In the genomic region with DNA sequence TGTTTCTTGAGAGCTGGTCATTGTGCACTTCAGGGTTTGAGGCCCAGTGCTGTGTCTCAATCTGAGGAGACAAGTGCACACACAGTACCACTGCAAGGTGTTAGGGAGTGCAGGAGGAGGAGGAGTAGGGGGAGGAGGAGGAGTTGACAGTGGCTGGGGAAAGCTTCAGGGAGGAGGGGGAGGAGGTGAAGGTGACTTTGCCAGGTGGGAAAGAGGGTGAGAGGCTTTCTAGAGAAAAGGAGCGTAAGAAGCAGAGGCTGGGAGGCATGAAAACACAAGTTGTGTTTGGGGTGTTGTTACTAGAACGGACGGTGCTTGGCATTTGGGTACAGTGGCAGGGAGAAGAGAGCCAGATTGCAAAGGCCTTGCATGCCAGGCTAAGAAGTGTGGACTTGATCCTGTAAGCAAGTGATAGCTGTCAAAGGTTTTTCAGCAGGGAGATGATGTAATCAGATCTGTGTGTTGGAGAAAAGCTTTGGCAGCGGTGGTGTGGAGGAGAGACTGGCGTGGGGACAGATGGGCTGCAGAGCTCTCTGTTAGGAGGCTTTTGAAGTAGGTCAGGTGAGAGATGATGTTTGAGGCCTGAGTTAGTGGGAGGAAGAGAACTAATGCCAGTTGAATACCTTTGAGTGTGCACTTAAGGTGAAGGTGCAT, we compare ENCODE assay signal across 1 cellular context.
A peak's percentile ranks its signal among the peaks of the same experiment; 100 is the strongest.
TF ChIP-seq lines count a peak whose summit lies in the region.

No MANE protein-coding gene starts in this region.

TF ChIP-seq in HEK293, 187 proteins besides CTCF, POLR2A, EP300 and RAD21 (continued from another document):
- TF ChIP-seq, protein P1, sequence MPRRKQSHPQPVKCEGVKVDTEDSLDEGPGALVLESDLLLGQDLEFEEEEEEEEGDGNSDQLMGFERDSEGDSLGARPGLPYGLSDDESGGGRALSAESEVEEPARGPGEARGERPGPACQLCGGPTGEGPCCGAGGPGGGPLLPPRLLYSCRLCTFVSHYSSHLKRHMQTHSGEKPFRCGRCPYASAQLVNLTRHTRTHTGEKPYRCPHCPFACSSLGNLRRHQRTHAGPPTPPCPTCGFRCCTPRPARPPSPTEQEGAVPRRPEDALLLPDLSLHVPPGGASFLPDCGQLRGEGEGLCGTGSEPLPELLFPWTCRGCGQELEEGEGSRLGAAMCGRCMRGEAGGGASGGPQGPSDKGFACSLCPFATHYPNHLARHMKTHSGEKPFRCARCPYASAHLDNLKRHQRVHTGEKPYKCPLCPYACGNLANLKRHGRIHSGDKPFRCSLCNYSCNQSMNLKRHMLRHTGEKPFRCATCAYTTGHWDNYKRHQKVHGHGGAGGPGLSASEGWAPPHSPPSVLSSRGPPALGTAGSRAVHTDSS (tag by site-specific recombination; IDR thresholded peaks at IDR 0.05) = no peak
- TF ChIP-seq ZNF274 (IDR thresholded peaks at IDR 0.05; ENCODE audit: low read length) (no peak), ZNF274 (tag by site-specific recombination; IDR thresholded peaks at IDR 0.05; ENCODE audit: borderline replicate concordance) (no peak), ZNF548 (tag by site-specific recombination; IDR thresholded peaks at IDR 0.05) (no peak), ZNF2 (tag by site-specific recombination; IDR thresholded peaks at IDR 0.05) (no peak), ZNF423 (tag by site-specific recombination; IDR thresholded peaks at IDR 0.05) (no peak), ZNF426 (tag by site-specific recombination; IDR thresholded peaks at IDR 0.05) (no peak), ZNF169 (tag by site-specific recombination; IDR thresholded peaks at IDR 0.05) (no peak), ZNF239 (tag by site-specific recombination; IDR thresholded peaks at IDR 0.05) (no peak), ZNF654 (tag by site-specific recombination; IDR thresholded peaks at IDR 0.05; ENCODE audit: low read depth) (no peak), ZNF140 (tag by site-specific recombination; IDR thresholded peaks at IDR 0.05) (no peak), ZNF560 (tag by site-specific recombination; IDR thresholded peaks at IDR 0.05; ENCODE audit: borderline replicate concordance) (no peak), ZFP41 (tag by site-specific recombination; IDR thresholded peaks at IDR 0.05; ENCODE audit: borderline replicate concordance) (no peak), ZNF354C (tag by site-specific recombination; IDR thresholded peaks at IDR 0.05; ENCODE audit: borderline replicate concordance, low read depth) (no peak), ZFHX2 (tag by site-specific recombination; conservative IDR thresholded peaks at IDR 0.05) (peak; percentile 36), ZNF76 (tag by site-specific recombination; IDR thresholded peaks at IDR 0.05; ENCODE audit: borderline replicate concordance, low read depth) (no peak), ZNF473 (tag by site-specific recombination; IDR thresholded peaks at IDR 0.05) (no peak), RBAK (tag by site-specific recombination; IDR thresholded peaks at IDR 0.05) (no peak), ZBTB48 (tag by site-specific recombination; IDR thresholded peaks at IDR 0.05) (no peak), HOXD13 (CRISPR knock-in tag; IDR thresholded peaks at IDR 0.05; ENCODE audit: borderline replicate concordance) (0 out of 2 replicates have a peak, but pooled peaks have one; percentile 9), HOXA7 (CRISPR knock-in tag; IDR thresholded peaks at IDR 0.05; ENCODE audit: borderline replicate concordance) (no peak), ZNF37A (tag by site-specific recombination; IDR thresholded peaks at IDR 0.05) (no peak), ZNF292 (tag by site-specific recombination; IDR thresholded peaks at IDR 0.05; ENCODE audit: borderline replicate concordance, low read depth) (no peak), IKZF3 (tag by site-specific recombination; IDR thresholded peaks at IDR 0.05) (no peak), KLF1 (tag by site-specific recombination; IDR thresholded peaks at IDR 0.05) (no peak)
- TF ChIP-seq, protein P2, sequence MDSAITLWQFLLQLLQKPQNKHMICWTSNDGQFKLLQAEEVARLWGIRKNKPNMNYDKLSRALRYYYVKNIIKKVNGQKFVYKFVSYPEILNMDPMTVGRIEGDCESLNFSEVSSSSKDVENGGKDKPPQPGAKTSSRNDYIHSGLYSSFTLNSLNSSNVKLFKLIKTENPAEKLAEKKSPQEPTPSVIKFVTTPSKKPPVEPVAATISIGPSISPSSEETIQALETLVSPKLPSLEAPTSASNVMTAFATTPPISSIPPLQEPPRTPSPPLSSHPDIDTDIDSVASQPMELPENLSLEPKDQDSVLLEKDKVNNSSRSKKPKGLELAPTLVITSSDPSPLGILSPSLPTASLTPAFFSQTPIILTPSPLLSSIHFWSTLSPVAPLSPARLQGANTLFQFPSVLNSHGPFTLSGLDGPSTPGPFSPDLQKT (IDR thresholded peaks at IDR 0.05; ENCODE audit: borderline replicate concordance, low read depth, low read length) = no peak
- TF ChIP-seq, protein P3, sequence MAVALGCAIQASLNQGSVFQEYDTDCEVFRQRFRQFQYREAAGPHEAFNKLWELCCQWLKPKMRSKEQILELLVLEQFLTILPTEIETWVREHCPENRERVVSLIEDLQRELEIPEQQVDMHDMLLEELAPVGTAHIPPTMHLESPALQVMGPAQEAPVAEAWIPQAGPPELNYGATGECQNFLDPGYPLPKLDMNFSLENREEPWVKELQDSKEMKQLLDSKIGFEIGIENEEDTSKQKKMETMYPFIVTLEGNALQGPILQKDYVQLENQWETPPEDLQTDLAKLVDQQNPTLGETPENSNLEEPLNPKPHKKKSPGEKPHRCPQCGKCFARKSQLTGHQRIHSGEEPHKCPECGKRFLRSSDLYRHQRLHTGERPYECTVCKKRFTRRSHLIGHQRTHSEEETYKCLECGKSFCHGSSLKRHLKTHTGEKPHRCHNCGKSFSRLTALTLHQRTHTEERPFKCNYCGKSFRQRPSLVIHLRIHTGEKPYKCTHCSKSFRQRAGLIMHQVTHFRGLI (tag by site-specific recombination; IDR thresholded peaks at IDR 0.05) = no peak
- TF ChIP-seq, protein P4, sequence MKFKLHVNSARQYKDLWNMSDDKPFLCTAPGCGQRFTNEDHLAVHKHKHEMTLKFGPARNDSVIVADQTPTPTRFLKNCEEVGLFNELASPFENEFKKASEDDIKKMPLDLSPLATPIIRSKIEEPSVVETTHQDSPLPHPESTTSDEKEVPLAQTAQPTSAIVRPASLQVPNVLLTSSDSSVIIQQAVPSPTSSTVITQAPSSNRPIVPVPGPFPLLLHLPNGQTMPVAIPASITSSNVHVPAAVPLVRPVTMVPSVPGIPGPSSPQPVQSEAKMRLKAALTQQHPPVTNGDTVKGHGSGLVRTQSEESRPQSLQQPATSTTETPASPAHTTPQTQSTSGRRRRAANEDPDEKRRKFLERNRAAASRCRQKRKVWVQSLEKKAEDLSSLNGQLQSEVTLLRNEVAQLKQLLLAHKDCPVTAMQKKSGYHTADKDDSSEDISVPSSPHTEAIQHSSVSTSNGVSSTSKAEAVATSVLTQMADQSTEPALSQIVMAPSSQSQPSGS (tag by site-specific recombination; IDR thresholded peaks at IDR 0.05; ENCODE audit: low read depth) = peak; percentile 84
- TF ChIP-seq, protein P5, sequence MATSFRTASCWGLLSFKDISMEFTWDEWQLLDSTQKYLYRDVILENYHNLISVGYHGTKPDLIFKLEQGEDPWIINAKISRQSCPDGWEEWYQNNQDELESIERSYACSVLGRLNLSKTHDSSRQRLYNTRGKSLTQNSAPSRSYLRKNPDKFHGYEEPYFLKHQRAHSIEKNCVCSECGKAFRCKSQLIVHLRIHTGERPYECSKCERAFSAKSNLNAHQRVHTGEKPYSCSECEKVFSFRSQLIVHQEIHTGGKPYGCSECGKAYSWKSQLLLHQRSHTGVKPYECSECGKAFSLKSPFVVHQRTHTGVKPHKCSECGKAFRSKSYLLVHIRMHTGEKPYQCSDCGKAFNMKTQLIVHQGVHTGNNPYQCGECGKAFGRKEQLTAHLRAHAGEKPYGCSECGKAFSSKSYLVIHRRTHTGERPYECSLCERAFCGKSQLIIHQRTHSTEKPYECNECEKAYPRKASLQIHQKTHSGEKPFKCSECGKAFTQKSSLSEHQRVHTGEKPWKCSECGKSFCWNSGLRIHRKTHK (tag by site-specific recombination; IDR thresholded peaks at IDR 0.05) = no peak
- TF ChIP-seq, protein P6, sequence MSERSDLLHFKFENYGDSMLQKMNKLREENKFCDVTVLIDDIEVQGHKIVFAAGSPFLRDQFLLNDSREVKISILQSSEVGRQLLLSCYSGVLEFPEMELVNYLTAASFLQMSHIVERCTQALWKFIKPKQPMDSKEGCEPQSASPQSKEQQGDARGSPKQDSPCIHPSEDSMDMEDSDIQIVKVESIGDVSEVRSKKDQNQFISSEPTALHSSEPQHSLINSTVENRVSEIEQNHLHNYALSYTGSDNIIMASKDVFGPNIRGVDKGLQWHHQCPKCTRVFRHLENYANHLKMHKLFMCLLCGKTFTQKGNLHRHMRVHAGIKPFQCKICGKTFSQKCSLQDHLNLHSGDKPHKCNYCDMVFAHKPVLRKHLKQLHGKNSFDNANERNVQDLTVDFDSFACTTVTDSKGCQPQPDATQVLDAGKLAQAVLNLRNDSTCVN (tag by site-specific recombination; optimal IDR thresholded peaks at IDR 0.05) = no peak
